1 cellular context compared by ENCODE assay signal in genomic region chr14:52729925-52730707, GRCh38.
A peak's percentile ranks its signal among the peaks of the same experiment; 100 is the strongest.
TF ChIP-seq lines count a peak whose summit lies in the region.

TSS of gene STYX (plus strand) at chr14:52730166. CDS start at chr14:52730475, 309 bp downstream.

TF ChIP-seq in K562, 482 proteins besides CTCF, POLR2A, EP300 and RAD21 (continued from another document and continues in another):
- TF ChIP-seq ZNF518B (CRISPR knock-in tag; IDR thresholded peaks at IDR 0.05), result no peak
- TF ChIP-seq SREBF1 (IDR thresholded peaks at IDR 0.05; ENCODE audit: borderline replicate concordance, low read depth, low read length), result no peak
- no peak for TF ChIP-seq BRD9 (IDR thresholded peaks at IDR 0.05; ENCODE audit: low read depth, partially characterized antibody)
- TF ChIP-seq TARDBP (IDR thresholded peaks at IDR 0.05), result no peak
- TF ChIP-seq DNMT1 (IDR thresholded peaks at IDR 0.05), result no peak
- TF ChIP-seq ZBTB11 (CRISPR knock-in tag; IDR thresholded peaks at IDR 0.05), result no peak
- TF ChIP-seq ELK1 (CRISPR knock-in tag; IDR thresholded peaks at IDR 0.05), result no peak
- TF ChIP-seq ZEB2 (IDR thresholded peaks at IDR 0.05), result no peak
- no peak for TF ChIP-seq SRSF3 (IDR thresholded peaks at IDR 0.05; ENCODE audit: insufficient read depth, low read length)
- no peak for TF ChIP-seq BRD4 (IDR thresholded peaks at IDR 0.05)
- TF ChIP-seq E2F1 (CRISPR knock-in tag; IDR thresholded peaks at IDR 0.05), result no peak
- TF ChIP-seq ESRRA (IDR thresholded peaks at IDR 0.05; ENCODE audit: borderline replicate concordance, low read depth), result peak; percentile 37; the same call in 1 of the 2 replicates
- no peak for TF ChIP-seq HDAC2 (IDR thresholded peaks at IDR 0.05)
- TF ChIP-seq BRF1 (IDR thresholded peaks at IDR 0.05; ENCODE audit: borderline replicate concordance, extremely low read depth, insufficient read length), result no peak
- no peak for TF ChIP-seq MCM7 (IDR thresholded peaks at IDR 0.05)
- no peak for TF ChIP-seq KLF13 (tag; IDR thresholded peaks at IDR 0.05; ENCODE audit: borderline replicate concordance, low read depth)
- TF ChIP-seq MYC (IDR thresholded peaks at IDR 0.05; ENCODE audit: low read depth, low read length), result no peak
- no peak for TF ChIP-seq MYC (CRISPR knock-in tag; IDR thresholded peaks at IDR 0.05; ENCODE audit: borderline replicate concordance, low read depth)
- TF ChIP-seq PML (IDR thresholded peaks at IDR 0.05; ENCODE audit: low read length), result no peak
- no peak for TF ChIP-seq ZNF184 (CRISPR knock-in tag; IDR thresholded peaks at IDR 0.05)
- TF ChIP-seq RBM15 (IDR thresholded peaks at IDR 0.05; ENCODE audit: insufficient read depth, low read length), result no peak
- no peak for TF ChIP-seq JUN (IDR thresholded peaks at IDR 0.05; ENCODE audit: borderline replicate concordance, low read depth, low read length)
- TF ChIP-seq JUN (CRISPR knock-in tag; IDR thresholded peaks at IDR 0.05; ENCODE audit: borderline replicate concordance), result no peak
- no peak for TF ChIP-seq CBFA2T3 (IDR thresholded peaks at IDR 0.05)
- TF ChIP-seq PREB (CRISPR knock-in tag; IDR thresholded peaks at IDR 0.05), result no peak
- no peak for TF ChIP-seq ZBTB5 (IDR thresholded peaks at IDR 0.05)
- TF ChIP-seq ARHGAP35 (IDR thresholded peaks at IDR 0.05; ENCODE audit: partially characterized antibody), result no peak
- no peak for TF ChIP-seq ARID2 (IDR thresholded peaks at IDR 0.05)
- no peak for TF ChIP-seq MITF (IDR thresholded peaks at IDR 0.05)
- peak in 1 of 2 experiments; percentile 16 for TF ChIP-seq E2F6 (IDR thresholded peaks at IDR 0.05; ENCODE audit: borderline replicate concordance in 1 of 2, extremely low read depth in 1 of 2, insufficient read depth in 1 of 2, insufficient read length in 1 of 2, low read depth in 1 of 2, low read length in 1 of 2, poor library complexity in 1 of 2, severe bottlenecking in 1 of 2)
- TF ChIP-seq DLX4 (CRISPR knock-in tag; IDR thresholded peaks at IDR 0.05), result no peak
- TF ChIP-seq CEBPB (tag; IDR thresholded peaks at IDR 0.05), result no peak
- peak; percentile 92 for TF ChIP-seq POLR2G (IDR thresholded peaks at IDR 0.05; ENCODE audit: low read depth, low read length)
- no peak for TF ChIP-seq FOXK1 (CRISPR knock-in tag; IDR thresholded peaks at IDR 0.05; ENCODE audit: borderline replicate concordance)
- TF ChIP-seq ZNF395 (CRISPR knock-in tag; IDR thresholded peaks at IDR 0.05), result no peak
- no peak for TF ChIP-seq MTA3 (IDR thresholded peaks at IDR 0.05; ENCODE audit: borderline replicate concordance)
- no peak for TF ChIP-seq FOS (IDR thresholded peaks at IDR 0.05; ENCODE audit: extremely low read depth, insufficient read length)
- TF ChIP-seq CBX3 (IDR thresholded peaks at IDR 0.05; ENCODE audit: borderline replicate concordance in 1 of 2, low read length in 2 of 2), result no peak
- no peak for TF ChIP-seq HNRNPUL1 (IDR thresholded peaks at IDR 0.05; ENCODE audit: low read length)
- no peak for TF ChIP-seq PTBP1 (IDR thresholded peaks at IDR 0.05; ENCODE audit: low read depth, low read length)
- TF ChIP-seq DMBX1 (CRISPR knock-in tag; IDR thresholded peaks at IDR 0.05; ENCODE audit: borderline replicate concordance), result no peak
- TF ChIP-seq YY1 (IDR thresholded peaks at IDR 0.05; ENCODE audit: borderline replicate concordance in 1 of 3, control insufficient read depth in 1 of 3, extremely low read depth in 1 of 3, insufficient read depth in 3 of 3, insufficient read length in 1 of 3, insufficient replicate concordance in 2 of 3, low read depth in 1 of 3, low read length in 2 of 3), result peak; percentile 34 to 88 (median 75)
- no peak for TF ChIP-seq MECOM (CRISPR knock-in tag; IDR thresholded peaks at IDR 0.05)
- 0 out of 2 replicates have a peak, but pooled peaks have one; percentile 22 for TF ChIP-seq HDGF (IDR thresholded peaks at IDR 0.05)
- TF ChIP-seq E2F3 (CRISPR knock-in tag; IDR thresholded peaks at IDR 0.05), result no peak
- no peak for TF ChIP-seq TBL1XR1 (IDR thresholded peaks at IDR 0.05; ENCODE audit: low read length in 2 of 2)
- no peak for TF ChIP-seq RBM34 (IDR thresholded peaks at IDR 0.05; ENCODE audit: borderline replicate concordance, insufficient read depth, low read length)
- TF ChIP-seq WHSC1 (IDR thresholded peaks at IDR 0.05; ENCODE audit: low read length), result no peak
- no peak for TF ChIP-seq KDM2B (CRISPR knock-in tag; IDR thresholded peaks at IDR 0.05)
- no peak for TF ChIP-seq CBFA2T2 (conservative IDR thresholded peaks at IDR 0.05)
- TF ChIP-seq SAP30 (IDR thresholded peaks at IDR 0.05; ENCODE audit: borderline replicate concordance, insufficient read depth, low read depth, low read length, poor library complexity, severe bottlenecking), result peak; percentile 44
- TF ChIP-seq PRMT5 (CRISPR knock-in tag; IDR thresholded peaks at IDR 0.05), result no peak
- TF ChIP-seq MCM3 (IDR thresholded peaks at IDR 0.05), result no peak
- no peak for TF ChIP-seq NUFIP1 (IDR thresholded peaks at IDR 0.05; ENCODE audit: partially characterized antibody)
- TF ChIP-seq HDAC8 (tag; IDR thresholded peaks at IDR 0.05), result no peak
- no peak for TF ChIP-seq ETV6 (IDR thresholded peaks at IDR 0.05; ENCODE audit: borderline replicate concordance in 1 of 2, low read depth in 2 of 2, low read length in 1 of 2)
- no peak for TF ChIP-seq ETV6 (CRISPR knock-in tag; IDR thresholded peaks at IDR 0.05; ENCODE audit: borderline replicate concordance)
- no peak for TF ChIP-seq ZNF134 (CRISPR knock-in tag; conservative IDR thresholded peaks at IDR 0.05)
